In the genomic region with DNA sequence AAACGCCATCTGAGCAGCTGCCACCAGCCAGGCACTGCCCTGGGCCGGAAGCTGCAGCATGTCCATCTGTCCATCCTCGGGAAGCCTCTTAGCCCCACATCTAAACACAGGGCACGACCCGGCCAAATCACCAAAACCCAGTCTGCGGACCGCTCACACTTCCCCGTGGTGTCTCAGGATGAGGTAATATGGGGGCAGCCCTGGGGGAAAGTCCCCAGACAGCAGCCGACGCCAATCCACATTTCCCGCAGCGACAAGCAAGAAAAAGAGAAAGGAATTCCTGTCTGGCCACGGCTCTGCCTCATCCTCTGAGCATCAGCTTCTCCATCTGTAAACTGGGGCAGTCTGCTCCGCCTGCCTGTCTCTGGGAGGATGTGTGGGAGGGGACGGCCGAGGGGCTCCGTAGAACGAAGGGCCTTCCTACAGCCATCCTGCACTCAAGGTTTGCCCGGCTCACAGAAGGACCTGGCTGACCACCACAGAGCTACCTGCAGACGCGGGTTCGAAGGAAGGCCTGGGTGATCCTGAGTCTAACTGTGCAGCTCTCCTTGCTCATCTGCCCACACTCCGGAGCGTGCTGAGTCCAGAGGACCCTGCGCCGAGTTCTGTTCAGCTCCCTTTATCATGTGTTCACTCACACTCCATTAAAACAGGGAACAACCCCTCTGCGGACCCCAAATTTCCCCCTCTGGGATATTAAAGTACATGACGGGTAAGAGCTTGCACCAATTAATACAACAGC, we compare ENCODE assay signal across 9 cellular contexts.
DNase-seq lines count a peak whose midpoint lies in the region; ATAC-seq and TF ChIP-seq lines count a peak whose summit lies in the region.
"Had no signal": no experiment of that assay in that cellular context is flagged by ENCODE, and none has a peak within 500 bp of the region (broad histone marks: within the 10 kb centered on the region; RNA-seq: fewer than 3 reads in every experiment).

No MANE protein-coding gene starts in this region.

- H3K9me3 ChIP-seq in HUES48 (ENCODE audit: control insufficient read depth, insufficient read depth, low read length) (no peaks in the 10 kb centered on the region), mesenchymal stem cell (ENCODE audit: control insufficient read depth, low read length) (no peaks in the 10 kb centered on the region), tibial nerve (no peaks in the 10 kb centered on the region)

- H3K23ac ChIP-seq in mesenchymal stem cell (ENCODE audit: low read length in 2 of 2), result no peak overlapping the region

- peak overlapping the region; percentile 68 for H4K8ac ChIP-seq in mesenchymal stem cell (ENCODE audit: low read length)

- ATAC-seq in GM19328 (IDR thresholded peaks at IDR 0.05; ENCODE audit: unreplicated experiment) (no peak), HG03108 (IDR thresholded peaks at IDR 0.05; ENCODE audit: unreplicated experiment) (no peak)

- no peak overlapping the region for H3K14ac ChIP-seq in mesenchymal stem cell (ENCODE audit: low read length in 2 of 2)

- H3K27me3 ChIP-seq in HUES48 (ENCODE audit: control insufficient read depth, insufficient read depth, low read length), result no peaks in the 10 kb centered on the region
- H3K27me3 ChIP-seq in mesenchymal stem cell (ENCODE audit: control insufficient read depth in 1 of 2, insufficient read depth in 1 of 2, low read length in 2 of 2), result peaks cover 0 to 20% of the 10 kb centered on the region in 2 experiments
- H3K27me3 ChIP-seq in tibial nerve, result no peaks in the 10 kb centered on the region

- H3K18ac ChIP-seq in mesenchymal stem cell (ENCODE audit: low read depth in 1 of 2, low read length in 2 of 2), result peak overlapping the region in 1 of 2 experiments; percentile 66

- H3K36me3 ChIP-seq in HUES48 (ENCODE audit: control insufficient read depth, insufficient read depth, low read length) (no peaks in the 10 kb centered on the region), mesenchymal stem cell (ENCODE audit: control insufficient read depth in 1 of 2, insufficient read depth in 2 of 2, low read depth in 1 of 2, low read length in 2 of 2) (peaks cover 0 to 12% of the 10 kb centered on the region in 2 experiments), tibial nerve (no peaks in the 10 kb centered on the region)

- no peak overlapping the region for H2BK15ac ChIP-seq in mesenchymal stem cell (ENCODE audit: low read depth, poor library complexity, severe bottlenecking)

- TF ChIP-seq EP300 in tibial nerve (IDR thresholded peaks at IDR 0.05), result no peak

- peak overlapping the region in 1 of 2 experiments; percentile 2 for H3K4ac ChIP-seq in mesenchymal stem cell (ENCODE audit: low read depth in 1 of 2, low read length in 2 of 2)

- DNase-seq in AG08396 (ENCODE audit: low spot score) (peak; percentile 60), fibroblast of pulmonary artery (ENCODE audit: low read depth) (peak; percentile 63), mesenchymal stem cell (peak; percentile 94), tibial nerve (ENCODE audit: low spot score in 2 of 2) (no peak)
- no peak for DNase-seq in stimulated activated CD4-positive, alpha-beta T cell treated with anti-CD3 and anti-CD28 coated beads, Interleukin-4, amount 100 ng/mL, for 4 hours
- DNase-seq: CD4-positive, alpha-beta memory T cell had no signal

- TF ChIP-seq POLR2A in tibial nerve (IDR thresholded peaks at IDR 0.05), result no peak

- no peak overlapping the region for H2AFZ ChIP-seq in mesenchymal stem cell (ENCODE audit: low read depth, low read length)

- 39% methylated on average over 25 of the region's 28 CpGs for WGBS in mesenchymal stem cell
- WGBS in tibial nerve, 2 donors, result 49 to 50% methylated on average over 28 of the region's 28 CpGs

- peaks cover 3% of the 10 kb centered on the region for H3K79me1 ChIP-seq in mesenchymal stem cell (replicated peaks; ENCODE audit: low read length, poor library complexity, severe bottlenecking)

- H3K9ac ChIP-seq in HUES48 (ENCODE audit: low read depth, low read length) (peak overlapping the region; percentile 20; the same call in 1 of the 2 replicates), mesenchymal stem cell (ENCODE audit: low read length) (peak overlapping the region; percentile 44)

- peaks cover 19% of the 10 kb centered on the region for H3K4me1 ChIP-seq in HUES48 (ENCODE audit: control insufficient read depth, insufficient read depth, low read length)
- peaks cover 34% of the 10 kb centered on the region for H3K4me1 ChIP-seq in mesenchymal stem cell (ENCODE audit: control insufficient read depth, insufficient read depth, low read depth, low read length)
- peaks cover 0 to 26% (median 14%) of the 10 kb centered on the region in 4 donors for H3K4me1 ChIP-seq in tibial nerve

- no peak overlapping the region for H2BK120ac ChIP-seq in mesenchymal stem cell (ENCODE audit: low read depth, low read length)

- peak overlapping the region; percentile 32 for H3K4me2 ChIP-seq in mesenchymal stem cell (ENCODE audit: low read length, poor library complexity, severe bottlenecking)

- peak overlapping the region in 1 of 2 experiments; percentile 9 for H2BK12ac ChIP-seq in mesenchymal stem cell (ENCODE audit: low read length in 2 of 2)

- no peak overlapping the region for H3K4me3 ChIP-seq in HUES48 (ENCODE audit: low read depth, low read length)
- H3K4me3 ChIP-seq in fibroblast of pulmonary artery (replicated peaks; ENCODE audit: low read depth, low read length), result no peak overlapping the region
- H3K4me3 ChIP-seq in mesenchymal stem cell (ENCODE audit: insufficient read depth in 1 of 2, low read depth in 1 of 2, low read length in 2 of 2), result peak overlapping the region in 1 of 2 experiments; percentile 53
- H3K4me3 ChIP-seq in tibial nerve, result no peak overlapping the region

- TF ChIP-seq CTCF in fibroblast of pulmonary artery (IDR thresholded peaks at IDR 0.05; ENCODE audit: low read length, missing control alignments), result no peak
- TF ChIP-seq CTCF in tibial nerve (IDR thresholded peaks at IDR 0.05), result no peak

- no peak overlapping the region for H2BK5ac ChIP-seq in mesenchymal stem cell (ENCODE audit: low read depth, low read length, poor library complexity, severe bottlenecking)

- H3K27ac ChIP-seq in HUES48 (ENCODE audit: low read depth, low read length) (peak overlapping the region; percentile 88), mesenchymal stem cell (ENCODE audit: low read length, poor library complexity, severe bottlenecking) (peak overlapping the region; percentile 22), tibial nerve (peak overlapping the region in 1 of 4 donors; percentile 44)

- peak overlapping the region; percentile 19 for H4K91ac ChIP-seq in mesenchymal stem cell (ENCODE audit: low read length)

- no peak overlapping the region for H2AK5ac ChIP-seq in mesenchymal stem cell (ENCODE audit: low read length, severe bottlenecking)

Comparison
In these comparisons a context has a peak if more than half of its experiments do, and no peak if none do; other contexts are left out.
1. DNase-seq: peak in AG08396 (single experiment), fibroblast of pulmonary artery (single experiment) and mesenchymal stem cell (single experiment); none in stimulated activated CD4-positive, alpha-beta T cell treated with anti-CD3 and anti-CD28 coated beads, Interleukin-4, amount 100 ng/mL, for 4 hours (0 of 2) and tibial nerve (0 of 2).